In genomic region chr2:196967775-196968174, GRCh38 we compare ENCODE assay signal across 21 cellular contexts.
"Had no signal": no experiment of that assay in that cellular context is flagged by ENCODE, and none has a peak within 500 bp of the region (broad histone marks: within the 10 kb centered on the region; RNA-seq: fewer than 3 reads in every experiment).

No MANE protein-coding gene starts in this region.

- H3K36me3 ChIP-seq: Peyer's patch, SJSA1 had no signal

- H3K9ac ChIP-seq: KMS-11 had no signal

- H3K27ac ChIP-seq: KMS-11, RWPE1, SJSA1 had no signal

- ATAC-seq: activated CD8-positive, alpha-beta memory T cell treated with anti-CD3 and anti-CD28 coated beads, Interleukin-2, amount 10 ng/mL, durations not matched to agents 7 days and 5 days; activated T-cell treated with anti-CD3 and anti-CD28 coated beads, Interleukin-2, amount 50 U/mL, for 4 hours; SK-N-SH treated with all-trans-retinoic acid at 6 μM for 48 hours had no signal

- H3K27me3 ChIP-seq: Peyer's patch, SJSA1 had no signal

- DNase-seq: activated CD4-positive, alpha-beta T cell treated with anti-CD3 and anti-CD28 coated beads, Interleukin-2, amount 10 ng/mL, durations not matched to agents 24 days and 14 days; activated CD4-positive, alpha-beta T cell treated with anti-CD3 and anti-CD28 coated beads, Interleukin-2, amount 50 U/mL, for 48 hours; activated CD4-positive, CD25-positive, alpha-beta regulatory T cell treated with anti-CD3 and anti-CD28 coated beads, Interleukin-2, amount 50 U/mL, for 72 hours; activated CD8-positive, alpha-beta memory T cell treated with anti-CD3 and anti-CD28 coated beads, Interleukin-2, amount 10 ng/mL, durations not matched to agents 7 days and 5 days; activated gamma-delta T cell; activated naive CD4-positive, alpha-beta T cell treated with anti-CD3 and anti-CD28 coated beads for 36 hours; activated T-cell treated with anti-CD3 and anti-CD28 coated beads, Interleukin-2, amount 50 U/mL, for 4 hours; NCI-H1092; NCI-H1417; NCI-H1694; NCI-H2029 treated with DMSO at 0.1 percent for 48 hours; NCI-H345; NCI-H510A; NCI-H526 treated with DMSO at 0.1 percent for 48 hours; Peyer's patch; Right ventricle myocardium superior; SW 1271 had no signal

- H3K9me3 ChIP-seq: Peyer's patch, SJSA1 had no signal

- H3K4me2 ChIP-seq: KMS-11 had no signal
